11 cellular contexts compared by ENCODE assay signal in genomic region chr4:152360045-152360410, GRCh38.
DNase-seq lines count a peak whose midpoint lies in the region; ATAC-seq lines count a peak whose summit lies in the region.
"Had no signal": no experiment of that assay in that cellular context is flagged by ENCODE, and none has a peak within 500 bp of the region (broad histone marks: within the 10 kb centered on the region; RNA-seq: fewer than 3 reads in every experiment).

No MANE protein-coding gene starts in this region.

- peak; percentile 21 for DNase-seq in EL
- peak; percentile 5 for DNase-seq in dermis blood vessel endothelial cell
- no peak for DNase-seq in HPDE6-E6E7 (ENCODE audit: extremely low spot score)
- no peak for DNase-seq in NCI-H1105 (lab: John Stamatoyannopoulos, UW)
- DNase-seq in activated gamma-delta T cell (lab: John Stamatoyannopoulos, UW): no peak
- no peak for DNase-seq in central memory CD4-positive, alpha-beta T cell
- DNase-seq: caudate nucleus; CD8-positive, alpha-beta T cell; NCI-H2171 treated with DMSO at 0.1 percent for 48 hours had no signal

- ATAC-seq in GM21360 (IDR thresholded peaks at IDR 0.05; ENCODE audit: unreplicated experiment) (peak; percentile 50), HG03060 (IDR thresholded peaks at IDR 0.05; ENCODE audit: low read depth, unreplicated experiment) (peak; percentile 45)
- ATAC-seq: CD8-positive, alpha-beta T cell had no signal

Comparison
In these comparisons a context has a peak if more than half of its experiments do, and no peak if none do; other contexts are left out.
1. DNase-seq: peak in EL (single experiment) and dermis blood vessel endothelial cell (single experiment); none in HPDE6-E6E7 (single experiment), NCI-H1105 (single experiment), activated gamma-delta T cell (single experiment) and central memory CD4-positive, alpha-beta T cell (single experiment).